8 cellular contexts compared by ENCODE assay signal in genomic region chr5:4335078-4335477, GRCh38.
"Had no signal": no experiment of that assay in that cellular context is flagged by ENCODE, and none has a peak within 500 bp of the region (broad histone marks: within the 10 kb centered on the region; RNA-seq: fewer than 3 reads in every experiment).

No MANE protein-coding gene starts in this region.

- H3K36me3 ChIP-seq: HAP-1 had no signal

- ATAC-seq: HCT116, K562 had no signal

- H3K27ac ChIP-seq: GM23248 had no signal

- H3K4me1 ChIP-seq: HAP-1 had no signal

- DNase-seq: GM23248, GOT3, H7, IMR-90, KG1 had no signal

- H3K4me3 ChIP-seq: GM23248, HAP-1, K562 had no signal
